14 cellular contexts compared by ENCODE assay signal in the genomic region with DNA sequence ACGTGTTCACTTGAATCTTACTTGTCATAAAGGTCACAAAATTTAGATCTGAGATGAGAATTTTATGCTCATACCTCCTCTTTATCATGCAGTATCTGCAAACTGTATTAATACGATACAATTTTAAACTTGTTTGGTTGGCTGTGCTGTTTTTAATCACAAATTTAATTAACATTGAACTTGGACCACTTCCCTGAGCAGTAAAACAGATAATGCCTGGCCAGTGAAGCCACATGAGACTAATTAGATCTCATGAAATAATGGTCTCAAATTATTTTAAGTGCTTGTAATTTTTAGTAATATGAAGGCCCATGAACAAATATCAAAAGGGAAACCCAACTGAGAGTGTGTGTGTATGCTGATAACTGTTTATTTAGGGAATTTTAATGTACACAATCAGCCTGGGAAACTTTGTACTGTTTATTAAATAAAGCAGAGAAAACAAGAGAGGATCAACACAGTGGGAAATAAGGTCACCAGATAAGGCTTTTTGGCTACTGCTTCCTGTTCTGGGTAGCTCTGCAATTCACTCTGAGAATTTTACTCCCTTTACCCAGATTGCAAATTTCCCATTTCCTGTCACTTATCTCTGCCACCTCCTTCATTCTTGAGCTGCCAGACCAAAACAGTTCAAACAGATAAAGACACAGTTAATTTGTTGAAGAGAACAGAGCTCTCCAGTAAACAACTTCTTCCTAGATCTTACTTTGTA.
DNase-seq lines count a peak whose midpoint lies in the region; TF ChIP-seq lines count a peak whose summit lies in the region.
"Had no signal": no experiment of that assay in that cellular context is flagged by ENCODE, and none has a peak within 500 bp of the region (broad histone marks: within the 10 kb centered on the region; RNA-seq: fewer than 3 reads in every experiment).

No MANE protein-coding gene starts in this region.

- H3K4me3 ChIP-seq in Loucy (ENCODE audit: low read length, poor library complexity, severe bottlenecking), result no peak overlapping the region
- H3K4me3 ChIP-seq in SK-N-SH (ENCODE audit: low read depth in 2 of 2, low read length in 1 of 2), result no peak overlapping the region
- H3K4me3 ChIP-seq in hepatocyte, result no peak overlapping the region
- H3K4me3 ChIP-seq in spleen, result no peak overlapping the region
- no peak overlapping the region for H3K4me3 ChIP-seq in vagina

- H3K9me3 ChIP-seq in Loucy (ENCODE audit: insufficient read depth, low read depth, low read length) (no peaks in the 10 kb centered on the region), SK-N-SH (no peaks in the 10 kb centered on the region), hepatocyte (ENCODE audit: low read depth) (no peaks in the 10 kb centered on the region), spleen (no peaks in the 10 kb centered on the region), vagina (no peaks in the 10 kb centered on the region)

- H3K9me2 ChIP-seq in Loucy (replicated peaks; ENCODE audit: low read depth, low read length) (no peaks in the 10 kb centered on the region), SK-N-SH (no peaks in the 10 kb centered on the region), hepatocyte (replicated peaks; ENCODE audit: insufficient read depth) (no peaks in the 10 kb centered on the region)

- no peak for TF ChIP-seq POLR2A in spleen (IDR thresholded peaks at IDR 0.05)
- TF ChIP-seq POLR2A in vagina (IDR thresholded peaks at IDR 0.05), result no peak

- H2AFZ ChIP-seq in Loucy (ENCODE audit: low read length), result 0 out of 2 replicates have a peak overlapping the region, but pooled peaks have one; percentile 38
- no peak overlapping the region for H2AFZ ChIP-seq in SK-N-SH (ENCODE audit: low read depth)
- H2AFZ ChIP-seq in hepatocyte, result no peak overlapping the region

- TF ChIP-seq CTCF in Loucy (conservative IDR thresholded peaks at IDR 0.05; ENCODE audit: low read length) (no peak), SK-N-SH (IDR thresholded peaks at IDR 0.05) (no peak), hepatocyte (IDR thresholded peaks at IDR 0.05; ENCODE audit: poor library complexity) (no peak), spleen (IDR thresholded peaks at IDR 0.05 in 8 of 11, conservative IDR thresholded peaks at IDR 0.05 in 3 of 11) (no peak), vagina (IDR thresholded peaks at IDR 0.05) (no peak)

- H3K4me1 ChIP-seq in Loucy (ENCODE audit: insufficient read depth, low read length, poor library complexity, severe bottlenecking) (peaks cover 7% of the 10 kb centered on the region), SK-N-SH (ENCODE audit: control insufficient read depth in 1 of 2, insufficient read depth in 2 of 2, low read depth in 1 of 2, low read length in 1 of 2) (peaks cover 9 to 14% of the 10 kb centered on the region in 2 experiments; a peak in 3 of 4 replicates), hepatocyte (ENCODE audit: insufficient read depth) (peaks cover 3% of the 10 kb centered on the region), spleen (peaks cover 0 to 15% (median 5%) of the 10 kb centered on the region in 6 donors), vagina (no peaks in the 10 kb centered on the region)

- H3K27ac ChIP-seq in SK-N-SH (ENCODE audit: low read depth in 2 of 2, low read length in 1 of 2), result peak overlapping the region; percentile 65 to 97
- no peak overlapping the region for H3K27ac ChIP-seq in hepatocyte
- H3K27ac ChIP-seq in spleen, result peak overlapping the region in 6 of 8 donors; percentile 30 to 53 (median 36)
- H3K27ac ChIP-seq in vagina, result no peak overlapping the region

- POLR2A ChIA-PET in SK-N-SH (lab: Yijun Ruan, JAX), result interaction anchor here (1.3 kb wide), 1 partner anchor 98 kb away, joined by 4 read pairs; a partner anchor contains a TSS

- H3K36me3 ChIP-seq in Loucy (ENCODE audit: insufficient read depth, low read length), result no peaks in the 10 kb centered on the region
- peaks cover 13 to 22% of the 10 kb centered on the region in 2 experiments for H3K36me3 ChIP-seq in SK-N-SH (replicated peaks in 1 of 2; ENCODE audit: control insufficient read depth in 1 of 2, insufficient read depth in 2 of 2, low read length in 1 of 2)
- no peaks in the 10 kb centered on the region for H3K36me3 ChIP-seq in hepatocyte (replicated peaks; ENCODE audit: insufficient read depth, low read depth)
- peaks cover 0 to 10% (median 0%) of the 10 kb centered on the region in 6 donors for H3K36me3 ChIP-seq in spleen
- no peaks in the 10 kb centered on the region for H3K36me3 ChIP-seq in vagina

- no peaks in the 10 kb centered on the region for H4K20me1 ChIP-seq in Loucy (ENCODE audit: insufficient read depth, low read length, poor library complexity, severe bottlenecking)
- no peaks in the 10 kb centered on the region for H4K20me1 ChIP-seq in SK-N-SH (ENCODE audit: insufficient read depth)
- no peaks in the 10 kb centered on the region for H4K20me1 ChIP-seq in hepatocyte (ENCODE audit: insufficient read depth, poor library complexity, severe bottlenecking)

- TF ChIP-seq RAD21 in SK-N-SH (IDR thresholded peaks at IDR 0.05; ENCODE audit: low read length), result peak; percentile 14; the same call in 1 of the 2 replicates

- H3F3A ChIP-seq in Loucy (ENCODE audit: low read depth) (no peaks in the 10 kb centered on the region), SK-N-SH (replicated peaks; ENCODE audit: insufficient read depth) (peaks cover 53% of the 10 kb centered on the region)

- no peaks in the 10 kb centered on the region for H3K79me2 ChIP-seq in Loucy (ENCODE audit: insufficient read depth, low read length)
- no peaks in the 10 kb centered on the region for H3K79me2 ChIP-seq in SK-N-SH (ENCODE audit: insufficient read depth)
- no peaks in the 10 kb centered on the region for H3K79me2 ChIP-seq in hepatocyte

- peak; percentile 5 to 89; a peak in 2 of 4 replicates for TF ChIP-seq EP300 in SK-N-SH (IDR thresholded peaks at IDR 0.05; ENCODE audit: borderline replicate concordance in 1 of 2, low read depth in 1 of 2, low read length in 1 of 2)

- no peaks in the 10 kb centered on the region for H3K27me3 ChIP-seq in Loucy (ENCODE audit: insufficient read depth, low read length, poor library complexity, severe bottlenecking)
- H3K27me3 ChIP-seq in SK-N-SH (ENCODE audit: insufficient read depth), result no peaks in the 10 kb centered on the region
- no peaks in the 10 kb centered on the region for H3K27me3 ChIP-seq in hepatocyte
- no peaks in the 10 kb centered on the region for H3K27me3 ChIP-seq in spleen (replicated peaks in 1 of 7)
- no peaks in the 10 kb centered on the region for H3K27me3 ChIP-seq in vagina

- no peak overlapping the region for H3K4me2 ChIP-seq in Loucy (ENCODE audit: low read depth, low read length, poor library complexity, severe bottlenecking)
- H3K4me2 ChIP-seq in SK-N-SH, result no peak overlapping the region
- peak overlapping the region; percentile 3 for H3K4me2 ChIP-seq in hepatocyte

- WGBS in SK-N-SH (ENCODE audit: low lambda C conversion rate), result 42% methylated on average over 2 of the region's 2 CpGs
- WGBS in hepatocyte (ENCODE audit: low lambda C conversion rate, missing lambda C conversion rate), result 47% methylated on average over 2 of the region's 2 CpGs
- WGBS in spleen, 5 donors, result 67 to 88% (median 73%) methylated on average over 2 of the region's 2 CpGs

- DNase-seq in SK-N-SH, result peak; percentile 62
- DNase-seq in hepatocyte (ENCODE audit: low spot score), result no peak
- no peak for DNase-seq in spleen
- no peak for DNase-seq in cerebellum (ENCODE audit: low spot score)
- DNase-seq in medulla oblongata (ENCODE audit: extremely low spot score), result no peak
- DNase-seq in vagina (ENCODE audit: extremely low spot score in 2 of 2), result no peak
- DNase-seq: activated CD4-positive, CD25-positive, alpha-beta regulatory T cell; activated naive CD8-positive, alpha-beta T cell treated with anti-CD3 and anti-CD28 coated beads for 36 hours; caudate nucleus; kidney glomerular epithelial cell; natural killer cell; NCI-H2171; stimulated activated naive CD8-positive, alpha-beta T cell treated with anti-CD3 and anti-CD28 coated beads, Interleukin-15, amount 100 ng/mL, for 72 hours had no signal

- CTCF ChIA-PET in SK-N-SH (lab: Yijun Ruan, JAX), result interaction anchor here (0.6 kb wide), 1 partner anchor 83 kb away, joined by 4 read pairs; no protein-coding TSS in a partner anchor

- H3K9ac ChIP-seq in Loucy (ENCODE audit: low read depth, low read length, poor library complexity, severe bottlenecking) (no peak overlapping the region), SK-N-SH (no peak overlapping the region)

- intact Hi-C loops in spleen (cut with DNase I; ENCODE audit: low total_unique reads), result no loop called here
- intact Hi-C loops in vagina (cut with DNase I), result no loop called here

TF ChIP-seq in SK-N-SH, 30 proteins besides CTCF, POLR2A, EP300 and RAD21 (continues in another document):
- TF ChIP-seq TEAD4 (IDR thresholded peaks at IDR 0.05; ENCODE audit: borderline replicate concordance, insufficient read depth) (peak; percentile 42; the same call in 1 of the 2 replicates), JUND (IDR thresholded peaks at IDR 0.05) (peak; percentile 7; the same call in 1 of the 2 replicates), MXI1 (IDR thresholded peaks at IDR 0.05; ENCODE audit: low read depth, low read length) (peak; percentile 37; the same call in 1 of the 2 replicates), FOXJ3 (CRISPR knock-in tag; IDR thresholded peaks at IDR 0.05) (peak; percentile 67)
- TF ChIP-seq, protein P1, sequence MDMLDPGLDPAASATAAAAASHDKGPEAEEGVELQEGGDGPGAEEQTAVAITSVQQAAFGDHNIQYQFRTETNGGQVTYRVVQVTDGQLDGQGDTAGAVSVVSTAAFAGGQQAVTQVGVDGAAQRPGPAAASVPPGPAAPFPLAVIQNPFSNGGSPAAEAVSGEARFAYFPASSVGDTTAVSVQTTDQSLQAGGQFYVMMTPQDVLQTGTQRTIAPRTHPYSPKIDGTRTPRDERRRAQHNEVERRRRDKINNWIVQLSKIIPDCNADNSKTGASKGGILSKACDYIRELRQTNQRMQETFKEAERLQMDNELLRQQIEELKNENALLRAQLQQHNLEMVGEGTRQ (IDR thresholded peaks at IDR 0.05; ENCODE audit: borderline replicate concordance, low read depth, low read length), result no peak
- TF ChIP-seq, protein P2, sequence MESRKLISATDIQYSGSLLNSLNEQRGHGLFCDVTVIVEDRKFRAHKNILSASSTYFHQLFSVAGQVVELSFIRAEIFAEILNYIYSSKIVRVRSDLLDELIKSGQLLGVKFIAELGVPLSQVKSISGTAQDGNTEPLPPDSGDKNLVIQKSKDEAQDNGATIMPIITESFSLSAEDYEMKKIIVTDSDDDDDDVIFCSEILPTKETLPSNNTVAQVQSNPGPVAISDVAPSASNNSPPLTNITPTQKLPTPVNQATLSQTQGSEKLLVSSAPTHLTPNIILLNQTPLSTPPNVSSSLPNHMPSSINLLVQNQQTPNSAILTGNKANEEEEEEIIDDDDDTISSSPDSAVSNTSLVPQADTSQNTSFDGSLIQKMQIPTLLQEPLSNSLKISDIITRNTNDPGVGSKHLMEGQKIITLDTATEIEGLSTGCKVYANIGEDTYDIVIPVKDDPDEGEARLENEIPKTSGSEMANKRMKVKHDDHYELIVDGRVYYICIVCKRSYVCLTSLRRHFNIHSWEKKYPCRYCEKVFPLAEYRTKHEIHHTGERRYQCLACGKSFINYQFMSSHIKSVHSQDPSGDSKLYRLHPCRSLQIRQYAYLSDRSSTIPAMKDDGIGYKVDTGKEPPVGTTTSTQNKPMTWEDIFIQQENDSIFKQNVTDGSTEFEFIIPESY (IDR thresholded peaks at IDR 0.05; ENCODE audit: borderline replicate concordance, low read depth), result 0 out of 2 replicates have a peak, but pooled peaks have one; percentile 23

Comparison
In these comparisons a context has a peak if more than half of its experiments do, and no peak if none do; other contexts are left out.
1. H3K27ac ChIP-seq: peak in SK-N-SH (2 of 2) and spleen (6 of 8); none in hepatocyte (single experiment) and vagina (single experiment).